Comparison of ENCODE assay signal across 9 cellular contexts in the genomic region with DNA sequence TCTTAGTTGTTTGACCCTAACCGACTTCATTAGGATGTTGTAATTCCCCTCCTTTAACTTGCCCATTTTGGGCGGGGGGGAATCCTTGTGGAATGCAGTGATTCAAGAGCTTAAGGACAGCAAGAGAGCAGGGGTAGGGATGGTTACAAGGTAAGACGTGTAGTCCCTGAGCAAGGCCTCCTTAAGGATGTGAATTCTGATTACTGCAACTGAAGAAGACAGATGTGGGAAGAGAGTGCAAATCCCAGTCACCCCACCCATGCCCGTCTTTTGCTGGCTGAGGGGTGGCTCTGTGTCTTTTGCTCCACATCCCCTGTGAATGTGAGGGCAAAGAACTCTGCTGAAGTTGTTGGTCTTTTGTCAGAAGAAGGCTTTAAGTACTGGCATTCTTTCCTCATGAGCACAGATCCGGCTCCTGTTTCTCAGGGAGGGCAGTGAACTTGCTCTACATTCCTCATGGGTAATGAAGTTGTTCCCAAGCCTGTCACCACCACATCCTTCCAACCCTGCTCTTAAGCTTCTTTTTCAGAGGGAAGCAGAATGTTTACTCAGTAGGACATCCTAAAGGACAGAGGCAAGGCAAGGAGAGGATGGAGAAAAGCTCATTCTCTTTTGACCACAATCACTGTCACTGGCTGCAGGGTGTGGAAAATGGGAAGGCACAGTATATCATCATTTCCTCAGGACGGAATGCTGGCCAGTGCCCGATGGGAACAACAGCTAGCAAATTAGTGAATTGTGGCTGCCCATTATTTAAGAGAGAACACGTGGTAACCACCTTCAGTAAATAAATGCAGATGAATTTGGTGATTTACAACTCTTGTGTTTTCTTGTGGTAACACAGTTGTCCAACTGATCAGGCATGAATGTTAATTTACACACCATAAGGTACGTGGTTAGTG.
A peak's percentile ranks its signal among the peaks of the same experiment; 100 is the strongest.
DNase-seq lines count a peak whose midpoint lies in the region; ATAC-seq and TF ChIP-seq lines count a peak whose summit lies in the region.
"Had no signal": no experiment of that assay in that cellular context is flagged by ENCODE, and none has a peak within 500 bp of the region (broad histone marks: within the 10 kb centered on the region; RNA-seq: fewer than 3 reads in every experiment).

No MANE protein-coding gene starts in this region.

- intact Hi-C loops in esophagus squamous epithelium (cut with DNase I) (no loop called here), mucosa of descending colon (cut with DNase I, micrococcal nuclease) (no loop called here), CD14-positive monocyte (cut with micrococcal nuclease) (no loop called here)

- H3K27ac Mint-ChIP-seq in CD14-positive monocyte = no peak overlapping the region

- peaks cover 0 to 4% (median 1%) of the 10 kb centered on the region in 3 donors for H3K27me3 Mint-ChIP-seq in CD14-positive monocyte (ENCODE audit: low read depth in 3 of 3)

- CTCF ChIA-PET in AG04449 (lab: Yijun Ruan, JAX) = interaction anchor here (0.8 to 2.1 kb wide), 6 partner anchors 10 to 285 kb away, joined by 3 to 5 read pairs (median 3); a partner anchor contains a TSS

- H3K27me3 ChIP-seq in esophagus squamous epithelium (no peaks in the 10 kb centered on the region), WERI-Rb-1 (ENCODE audit: insufficient read depth, low read depth, severe bottlenecking) (no peaks in the 10 kb centered on the region)

- peaks cover 0 to 8% (median 2%) of the 10 kb centered on the region in 7 donors for H3K9me3 Mint-ChIP-seq in CD14-positive monocyte

- no peaks in the 10 kb centered on the region for H3K36me3 ChIP-seq in esophagus squamous epithelium
- no peaks in the 10 kb centered on the region for H3K36me3 ChIP-seq in mucosa of descending colon (ENCODE audit: low read depth)
- no peaks in the 10 kb centered on the region for H3K36me3 ChIP-seq in WERI-Rb-1

- WGBS in esophagus squamous epithelium, 2 donors = 49 to 63% methylated on average over 9 of the region's 9 CpGs

- H3K36me3 Mint-ChIP-seq in CD14-positive monocyte = no peaks in the 10 kb centered on the region

- no peaks in the 10 kb centered on the region for H3K4me1 Mint-ChIP-seq in CD14-positive monocyte

- no peak overlapping the region for H3K4me3 Mint-ChIP-seq in CD14-positive monocyte

- H3K4me3 ChIP-seq in AG04449 (ENCODE audit: low read depth, low read length) (no peak overlapping the region), esophagus squamous epithelium (no peak overlapping the region), mucosa of descending colon (no peak overlapping the region), WERI-Rb-1 (ENCODE audit: low read depth, low read length) (no peak overlapping the region)

- no peak for TF ChIP-seq POLR2A in esophagus squamous epithelium (IDR thresholded peaks at IDR 0.05)

- ATAC-seq in mucosa of descending colon = peak; percentile 17
- no peak for ATAC-seq in omental fat pad (ENCODE audit: low FRiP score)

- TF ChIP-seq CTCF in AG04449 (IDR thresholded peaks at IDR 0.05; ENCODE audit: insufficient read depth, low read length, missing control alignments) = no peak
- no peak for TF ChIP-seq CTCF in esophagus squamous epithelium (IDR thresholded peaks at IDR 0.05)
- no peak for TF ChIP-seq CTCF in mucosa of descending colon (IDR thresholded peaks at IDR 0.05)
- TF ChIP-seq CTCF in WERI-Rb-1 (IDR thresholded peaks at IDR 0.05; ENCODE audit: low read depth, low read length) = no peak
- TF ChIP-seq CTCF in omental fat pad (IDR thresholded peaks at IDR 0.05) = no peak
- no peak for TF ChIP-seq CTCF in CD14-positive monocyte (IDR thresholded peaks at IDR 0.05)

- no peaks in the 10 kb centered on the region for H3K9me3 ChIP-seq in esophagus squamous epithelium
- no peaks in the 10 kb centered on the region for H3K9me3 ChIP-seq in mucosa of descending colon
- no peaks in the 10 kb centered on the region for H3K9me3 ChIP-seq in WERI-Rb-1 (ENCODE audit: severe bottlenecking)

- peak; percentile 97 for DNase-seq in AG04449 (ENCODE audit: low read depth, low spot score)
- peak; percentile 91 for DNase-seq in NCI-H226
- no peak for DNase-seq in esophagus squamous epithelium (lab: John Stamatoyannopoulos, UW)
- no peak for DNase-seq in mucosa of descending colon
- DNase-seq in WERI-Rb-1 = no peak
- no peak for DNase-seq in omental fat pad (ENCODE audit: low spot score)
- DNase-seq in CD1c-positive myeloid dendritic cell (ENCODE audit: extremely low spot score) = no peak
- no peak for DNase-seq in CD14-positive monocyte (ENCODE audit: low spot score)
- DNase-seq: activated CD8-positive, alpha-beta memory T cell treated with anti-CD3 and anti-CD28 coated beads, Interleukin-2, amount 50 U/mL, for 48 hours had no signal

- H3K27ac ChIP-seq in esophagus squamous epithelium = peak overlapping the region in 3 of 4 donors; percentile 19 to 67 (median 31)
- H3K27ac ChIP-seq in WERI-Rb-1 = no peak overlapping the region

- POLR2A ChIA-PET in AG04449 (lab: Yijun Ruan, JAX) = interaction anchor here (0.9 to 1.0 kb wide), 3 partner anchors 30 to 62 kb away, joined by 3 to 5 read pairs (median 3); a partner anchor contains a TSS

- H3K4me1 ChIP-seq in esophagus squamous epithelium (peaks cover 0 to 5% (median 0%) of the 10 kb centered on the region in 3 donors), mucosa of descending colon (ENCODE audit: low read depth) (no peaks in the 10 kb centered on the region)

Comparison
In these comparisons a context has a peak if more than half of its experiments do, and no peak if none do; other contexts are left out.
1. DNase-seq: peak in AG04449 (single experiment) and NCI-H226 (single experiment); none in esophagus squamous epithelium (single experiment), mucosa of descending colon (0 of 3), WERI-Rb-1 (single experiment), omental fat pad (single experiment), CD1c-positive myeloid dendritic cell (single experiment) and CD14-positive monocyte (single experiment).